In the genomic region with DNA sequence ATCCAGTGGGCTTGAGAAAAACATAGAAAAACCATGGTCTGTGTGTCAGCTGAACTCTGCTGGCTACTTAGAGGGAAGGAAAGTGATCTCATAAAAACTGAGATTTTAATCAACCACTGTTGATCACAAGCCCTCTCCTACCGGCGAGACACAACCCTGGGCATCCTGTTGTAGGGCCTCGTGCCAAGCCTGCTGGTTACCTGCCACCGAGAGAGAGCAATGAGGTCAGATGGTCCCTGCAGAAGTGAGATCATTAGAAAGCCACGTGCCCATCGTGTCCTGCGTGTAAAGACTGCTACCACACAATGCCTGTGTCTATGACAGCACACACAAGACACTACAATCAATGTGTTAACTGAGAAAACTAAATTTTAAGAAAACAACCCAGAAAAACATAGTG, we compare ENCODE assay signal across 23 cellular contexts. TPM values are rescaled to one million over a fixed set of nuclear protein-coding genes. Genes with fewer than 3 reads are reported as not detected.
"Had no signal": no experiment of that assay in that cellular context is flagged by ENCODE, and none has a peak within 500 bp of the region (broad histone marks: within the 10 kb centered on the region; RNA-seq: fewer than 3 reads in every experiment).

No MANE protein-coding gene starts in this region.

- H3K4me1 ChIP-seq: breast epithelium, gastrocnemius medialis, heart right ventricle, prostate gland, upper lobe of right lung had no signal

- H3K9me3 Mint-ChIP-seq: activated naive CD8-positive, alpha-beta T cell treated with anti-CD3 and anti-CD28 coated beads, Interleukin-2, amount 50 U/mL, for 24 hours; activated T-helper 17 cell treated with anti-CD3 and anti-CD28 coated beads, Interleukin-2, amount 50 U/mL, for 72 hours; natural killer cell; T-cell had no signal

- H3K27ac ChIP-seq: dorsolateral prefrontal cortex, gastrocnemius medialis, heart right ventricle, prostate gland, upper lobe of right lung had no signal

- H3K27me3 Mint-ChIP-seq: activated naive CD8-positive, alpha-beta T cell treated with anti-CD3 and anti-CD28 coated beads, Interleukin-2, amount 50 U/mL, for 24 hours; activated T-helper 17 cell treated with anti-CD3 and anti-CD28 coated beads, Interleukin-2, amount 50 U/mL, for 72 hours; stimulated activated naive CD8-positive, alpha-beta T cell treated with anti-CD3 and anti-CD28 coated beads, Interleukin-15, amount 100 ng/mL, for 72 hours; T-cell had no signal

- H3K27ac Mint-ChIP-seq: activated naive CD8-positive, alpha-beta T cell treated with anti-CD3 and anti-CD28 coated beads, Interleukin-2, amount 50 U/mL, for 24 hours; activated T-helper 17 cell treated with anti-CD3 and anti-CD28 coated beads, Interleukin-2, amount 50 U/mL, for 72 hours; endodermal cell; natural killer cell; T-cell had no signal

- H3K4me1 Mint-ChIP-seq: activated naive CD8-positive, alpha-beta T cell treated with anti-CD3 and anti-CD28 coated beads, Interleukin-2, amount 50 U/mL, for 24 hours; endodermal cell; stimulated activated naive CD8-positive, alpha-beta T cell treated with anti-CD3 and anti-CD28 coated beads, Interleukin-15, amount 100 ng/mL, for 72 hours; T-cell had no signal

- H3K36me3 Mint-ChIP-seq: natural killer cell had no signal

- H3K27me3 ChIP-seq: breast epithelium, dorsolateral prefrontal cortex, gastrocnemius medialis, heart right ventricle, upper lobe of right lung had no signal

- H3K36me3 ChIP-seq: breast epithelium, gastrocnemius medialis, heart right ventricle, prostate gland, upper lobe of right lung had no signal

- H3K4me3 ChIP-seq: breast epithelium, dorsolateral prefrontal cortex, gastrocnemius medialis, heart right ventricle, prostate gland, upper lobe of right lung had no signal

- FAIRE-seq: islet of Langerhans had no signal

- H3K9me3 ChIP-seq: breast epithelium, gastrocnemius medialis, heart right ventricle, prostate gland, upper lobe of right lung had no signal

- H3K4me3 Mint-ChIP-seq: activated naive CD8-positive, alpha-beta T cell treated with anti-CD3 and anti-CD28 coated beads, Interleukin-2, amount 50 U/mL, for 24 hours; activated T-helper 17 cell treated with anti-CD3 and anti-CD28 coated beads, Interleukin-2, amount 50 U/mL, for 72 hours; endodermal cell; natural killer cell; stimulated activated naive CD8-positive, alpha-beta T cell treated with anti-CD3 and anti-CD28 coated beads, Interleukin-15, amount 100 ng/mL, for 72 hours; T-cell had no signal

- DNase-seq: activated CD4-positive, alpha-beta T cell treated with anti-CD3 and anti-CD28 coated beads for 1 hour; activated CD4-positive, alpha-beta T cell treated with anti-CD3 and anti-CD28 coated beads, Interleukin-2, amount 50 U/mL, for 4 hours; activated naive CD4-positive, alpha-beta T cell treated with Interleukin-2 at 50 U/mL for 16 hours; activated naive CD8-positive, alpha-beta T cell treated with anti-CD3 and anti-CD28 coated beads, Interleukin-2, amount 50 U/mL, for 24 hours; aorta; endodermal cell; erythroblast; gastrocnemius medialis; heart right ventricle; mesenchymal stem cell; natural killer cell; stimulated activated naive CD8-positive, alpha-beta T cell treated with anti-CD3 and anti-CD28 coated beads, Interleukin-15, amount 100 ng/mL, for 72 hours; T-cell; T1000; upper lobe of right lung had no signal

RNA-seq across cellular contexts. Expression of a gene that starts 58.6 kb away (rescaled TPM):
- total RNA-seq: activated T-helper 17 cell treated with anti-CD3 and anti-CD28 coated beads, Interleukin-2, amount 50 U/mL, for 72 hours; aorta; breast epithelium; dorsolateral prefrontal cortex; gastrocnemius medialis; heart right ventricle; mucosa of gallbladder; natural killer cell; prostate gland; sciatic nerve; T-cell; temporal lobe; upper lobe of right lung had no signal
- polyA plus RNA-seq: aorta, heart right ventricle had no signal
